In the genomic region with DNA sequence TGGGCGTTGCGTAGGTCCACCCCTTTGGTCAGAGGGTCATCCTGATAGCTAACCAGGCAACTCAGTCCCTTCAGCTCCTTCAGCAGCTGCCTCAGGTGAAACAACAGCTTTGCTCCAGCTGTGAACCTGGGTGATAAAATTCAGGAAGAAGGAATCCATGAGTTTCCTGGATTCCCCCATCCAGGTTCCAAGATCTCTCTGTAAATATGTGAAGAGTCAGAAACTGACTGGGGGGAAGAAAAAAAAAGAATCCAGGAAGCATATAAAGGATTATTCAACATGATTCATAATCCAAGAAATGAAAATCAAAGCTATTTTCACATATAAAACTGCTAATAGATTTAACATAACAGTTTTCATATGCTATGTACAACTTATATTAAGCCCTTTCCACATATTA, we compare ENCODE assay signal across 32 cellular contexts. TPM values are rescaled to one million over a fixed set of nuclear protein-coding genes. Genes with fewer than 3 reads are reported as not detected.
"Had no signal": no experiment of that assay in that cellular context is flagged by ENCODE, and none has a peak within 500 bp of the region (broad histone marks: within the 10 kb centered on the region; RNA-seq: fewer than 3 reads in every experiment).

No MANE protein-coding gene starts in this region.

- H3K4me2 ChIP-seq: neural progenitor cell, smooth muscle cell had no signal

- H3K9me3 ChIP-seq: left lung, lower lobe of right lung, neutrophil, ovary, right atrium auricular region, right lobe of liver, suprapubic skin, thoracic aorta, tibial artery, uterus had no signal

- H3K4me3 Mint-ChIP-seq: immature natural killer cell; natural killer cell; nephron progenitor cell; neural progenitor cell; stimulated activated naive CD8-positive, alpha-beta T cell treated with anti-CD3 and anti-CD28 coated beads, Interleukin-15, Interleukin-2, amounts not matched to agents 100 ng/mL and 50 ng/mL, for 24 hours; type B pancreatic cell had no signal

- H2AFZ ChIP-seq: neural progenitor cell had no signal

- H3K9ac ChIP-seq: neural progenitor cell had no signal

- H3K4me1 ChIP-seq: lower lobe of right lung, neural progenitor cell, right atrium auricular region, suprapubic skin, tibial artery, uterus had no signal

- H3K27me3 ChIP-seq: left lung, neural progenitor cell, neutrophil, ovary, right atrium auricular region, right lobe of liver, suprapubic skin, tibial artery, uterus had no signal

- H3K27ac Mint-ChIP-seq: nephron progenitor cell; progenitor cell of endocrine pancreas; stimulated activated naive CD8-positive, alpha-beta T cell treated with anti-CD3 and anti-CD28 coated beads, Interleukin-15, Interleukin-2, amounts not matched to agents 100 ng/mL and 50 ng/mL, for 24 hours; type B pancreatic cell had no signal

- H3K36me3 ChIP-seq: ovary, uterus had no signal

- H3K4me1 Mint-ChIP-seq: immature natural killer cell, natural killer cell, nephron progenitor cell, neural progenitor cell had no signal

- ATAC-seq: left colon, left lung, lower lobe of right lung, natural killer cell, right lobe of liver had no signal

- H3K27ac ChIP-seq: left lung, lower lobe of right lung, neural progenitor cell, neutrophil, ovary, right atrium auricular region, right lobe of liver, suprapubic skin, thoracic aorta, tibial artery, uterus had no signal

- H3K4me3 ChIP-seq: left lung, lower lobe of right lung, neural progenitor cell, ovary, right atrium auricular region, right lobe of liver, smooth muscle cell, suprapubic skin, thoracic aorta, tibial artery, uterus had no signal

- H3K9me3 Mint-ChIP-seq: immature natural killer cell; natural killer cell; nephron progenitor cell; neural progenitor cell; stimulated activated naive CD8-positive, alpha-beta T cell treated with anti-CD3 and anti-CD28 coated beads, Interleukin-15, Interleukin-2, amounts not matched to agents 100 ng/mL and 50 ng/mL, for 24 hours; type B pancreatic cell had no signal

- H3K27me3 Mint-ChIP-seq: progenitor cell of endocrine pancreas; stimulated activated naive CD8-positive, alpha-beta T cell treated with anti-CD3 and anti-CD28 coated beads, Interleukin-15, Interleukin-2, amounts not matched to agents 100 ng/mL and 50 ng/mL, for 24 hours; type B pancreatic cell had no signal

- DNase-seq: hypothalamus; immature natural killer cell; kidney; left colon; left lung; lower lobe of right lung; mammary epithelial cell; mesenchymal stem cell; natural killer cell; nephron progenitor cell; occipital lobe; ovary; right lobe of liver; stimulated activated CD4-positive, alpha-beta T cell treated with anti-CD3 and anti-CD28 coated beads, Interleukin-1b, Interleukin-23, amount 100 ng/mL, for 48 hours; stimulated activated CD4-positive, alpha-beta T cell treated with anti-CD3 and anti-CD28 coated beads, Interleukin-2, amount 100 ng/mL, for 48 hours; stimulated activated naive CD4-positive, alpha-beta T cell; tibial artery; uterus had no signal

RNA-seq across cellular contexts. Expression of a gene that starts 11.3 kb away (rescaled TPM):
- total RNA-seq: kidney, left colon, left lung, lower lobe of right lung, mammary epithelial cell, natural killer cell, occipital lobe, ovary, progenitor cell of endocrine pancreas, pulmonary artery endothelial cell, renal cortical epithelial cell, right atrium auricular region, skeletal muscle tissue, smooth muscle cell, subcutaneous adipose tissue, suprapubic skin, thoracic aorta, ureter, uterus had no signal
- polyA plus RNA-seq: immature natural killer cell, mammary epithelial cell, ovary, smooth muscle cell had no signal

RNA-seq across cellular contexts. Expression of a gene that starts 12.6 kb away (rescaled TPM):
- total RNA-seq: left colon, occipital lobe, right atrium auricular region, right lobe of liver, skeletal muscle tissue, suprapubic skin, thoracic aorta had no signal
